1 cellular context compared by ENCODE assay signal in genomic region chr17:17443173-17443572, GRCh38.
TF ChIP-seq lines count a peak whose summit lies in the region.

No MANE protein-coding gene starts in this region.

TF ChIP-seq in HepG2, 621 proteins besides CTCF, POLR2A, EP300 and RAD21 (continues in another document):
- TF ChIP-seq GATAD2A (CRISPR knock-in tag; IDR thresholded peaks at IDR 0.05) (peak; percentile 76), RCOR2 (CRISPR knock-in tag; IDR thresholded peaks at IDR 0.05) (peak; percentile 64; the same call in 1 of the 2 replicates), CREM (IDR thresholded peaks at IDR 0.05) (peak; percentile 36; the same call in 1 of the 2 replicates), CREM (CRISPR knock-in tag; IDR thresholded peaks at IDR 0.05) (no peak), THAP11 (CRISPR knock-in tag; IDR thresholded peaks at IDR 0.05) (peak; percentile 61), ZNF329 (CRISPR knock-in tag; IDR thresholded peaks at IDR 0.05; ENCODE audit: low read depth) (peak; percentile 99), ZUFSP (CRISPR knock-in tag; IDR thresholded peaks at IDR 0.05; ENCODE audit: borderline replicate concordance) (no peak), MAFG (CRISPR knock-in tag; IDR thresholded peaks at IDR 0.05) (no peak), ZNF333 (CRISPR knock-in tag; IDR thresholded peaks at IDR 0.05; ENCODE audit: borderline replicate concordance) (no peak), ATF7 (IDR thresholded peaks at IDR 0.05) (peak; percentile 34; the same call in 1 of the 2 replicates), ATF7 (CRISPR knock-in tag; IDR thresholded peaks at IDR 0.05) (no peak), DRAP1 (CRISPR knock-in tag; IDR thresholded peaks at IDR 0.05) (0 out of 2 replicates have a peak, but pooled peaks have one; percentile 34), ZNF710 (CRISPR knock-in tag; IDR thresholded peaks at IDR 0.05; ENCODE audit: borderline replicate concordance) (peak; percentile 42; the same call in 1 of the 2 replicates), SMAD3 (CRISPR knock-in tag; IDR thresholded peaks at IDR 0.05) (peak; percentile 56; the same call in 1 of the 2 replicates), KAT8 (CRISPR knock-in tag; IDR thresholded peaks at IDR 0.05) (peak; percentile 57), MED1 (CRISPR knock-in tag; IDR thresholded peaks at IDR 0.05) (peak; percentile 50), HNF1A (IDR thresholded peaks at IDR 0.05; ENCODE audit: low read depth) (0 out of 2 replicates have a peak, but pooled peaks have one; percentile 16), HNF1A (CRISPR knock-in tag; IDR thresholded peaks at IDR 0.05; ENCODE audit: borderline replicate concordance) (no peak), NCOA2 (CRISPR knock-in tag; IDR thresholded peaks at IDR 0.05) (peak; percentile 84), ELF3 (CRISPR knock-in tag; IDR thresholded peaks at IDR 0.05) (peak; percentile 64), TFE3 (CRISPR knock-in tag; IDR thresholded peaks at IDR 0.05) (peak; percentile 72; the same call in 1 of the 2 replicates), BCL6 (CRISPR knock-in tag; IDR thresholded peaks at IDR 0.05) (peak; percentile 86), ZSCAN9 (CRISPR knock-in tag; IDR thresholded peaks at IDR 0.05; ENCODE audit: borderline replicate concordance) (0 out of 2 replicates have a peak, but pooled peaks have one; percentile 34), RARA (CRISPR knock-in tag; IDR thresholded peaks at IDR 0.05) (peak; percentile 64), MLX (CRISPR knock-in tag; IDR thresholded peaks at IDR 0.05) (no peak), TBX2 (CRISPR knock-in tag; IDR thresholded peaks at IDR 0.05; ENCODE audit: borderline replicate concordance) (peak; percentile 54; the same call in 1 of the 2 replicates), PAXIP1 (CRISPR knock-in tag; conservative IDR thresholded peaks at IDR 0.05) (peak; percentile 51; the same call in 1 of the 2 replicates), ATF3 (CRISPR knock-in tag; IDR thresholded peaks at IDR 0.05) (peak; percentile 73; the same call in 1 of the 2 replicates), HMGXB3 (CRISPR knock-in tag; IDR thresholded peaks at IDR 0.05; ENCODE audit: borderline replicate concordance) (0 out of 2 replicates have a peak, but pooled peaks have one; percentile 14), ZNF770 (CRISPR knock-in tag; IDR thresholded peaks at IDR 0.05) (no peak), ZFP82 (CRISPR knock-in tag; IDR thresholded peaks at IDR 0.05; ENCODE audit: borderline replicate concordance) (no peak), ATF2 (CRISPR knock-in tag; IDR thresholded peaks at IDR 0.05) (peak; percentile 75; the same call in 1 of the 2 replicates)
